ENCODE assay signal across 22 cellular contexts in genomic region chr6:69138173-69138572, GRCh38.
"Had no signal": no experiment of that assay in that cellular context is flagged by ENCODE, and none has a peak within 500 bp of the region (broad histone marks: within the 10 kb centered on the region; RNA-seq: fewer than 3 reads in every experiment).

No MANE protein-coding gene starts in this region.

- H3K27me3 Mint-ChIP-seq: activated CD4-positive, alpha-beta memory T cell treated with anti-CD3 and anti-CD28 coated beads, Interleukin-2, amount 10 ng/mL, durations not matched to agents 7 days and 5 days; activated CD4-positive, alpha-beta T cell treated with anti-CD3 and anti-CD28 coated beads for 36 hours; activated naive CD8-positive, alpha-beta T cell treated with anti-CD3 and anti-CD28 coated beads, Interleukin-2, amount 10 ng/mL, durations not matched to agents 7 days and 5 days; progenitor cell of endocrine pancreas had no signal

- H3K4me3 Mint-ChIP-seq: activated CD4-positive, alpha-beta memory T cell treated with anti-CD3 and anti-CD28 coated beads, Interleukin-2, amount 10 ng/mL, durations not matched to agents 7 days and 5 days; activated CD4-positive, alpha-beta T cell treated with anti-CD3 and anti-CD28 coated beads for 36 hours; activated naive CD8-positive, alpha-beta T cell treated with anti-CD3 and anti-CD28 coated beads, Interleukin-2, amount 10 ng/mL, durations not matched to agents 7 days and 5 days; nephron had no signal

- H3K9me3 Mint-ChIP-seq: activated CD4-positive, alpha-beta memory T cell treated with anti-CD3 and anti-CD28 coated beads, Interleukin-2, amount 10 ng/mL, durations not matched to agents 7 days and 5 days; activated naive CD8-positive, alpha-beta T cell treated with anti-CD3 and anti-CD28 coated beads, Interleukin-2, amount 10 ng/mL, durations not matched to agents 7 days and 5 days had no signal

- H3K4me2 ChIP-seq: hepatocyte had no signal

- H3K27me3 ChIP-seq: ascending aorta, gastrocnemius medialis, hepatocyte, suprapubic skin, upper lobe of left lung had no signal

- H3K36me3 ChIP-seq: ascending aorta, gastrocnemius medialis, suprapubic skin, upper lobe of left lung, WERI-Rb-1 had no signal

- H3K4me1 ChIP-seq: ascending aorta, gastrocnemius medialis, suprapubic skin, upper lobe of left lung had no signal

- H3K4me3 ChIP-seq: ascending aorta, gastrocnemius medialis, hepatocyte, suprapubic skin, upper lobe of left lung had no signal

- H3K36me3 Mint-ChIP-seq: activated naive CD8-positive, alpha-beta T cell treated with anti-CD3 and anti-CD28 coated beads, Interleukin-2, amount 10 ng/mL, durations not matched to agents 7 days and 5 days had no signal

- H3K4me1 Mint-ChIP-seq: activated CD4-positive, alpha-beta memory T cell treated with anti-CD3 and anti-CD28 coated beads, Interleukin-2, amount 10 ng/mL, durations not matched to agents 7 days and 5 days; activated CD4-positive, alpha-beta T cell treated with anti-CD3 and anti-CD28 coated beads for 36 hours; activated naive CD8-positive, alpha-beta T cell treated with anti-CD3 and anti-CD28 coated beads, Interleukin-2, amount 10 ng/mL, durations not matched to agents 7 days and 5 days; nephron had no signal

- H2AFZ ChIP-seq: hepatocyte had no signal

- DNase-seq: activated CD4-positive, alpha-beta memory T cell treated with anti-CD3 and anti-CD28 coated beads, Interleukin-2, amount 10 ng/mL, durations not matched to agents 7 days and 5 days; activated CD4-positive, alpha-beta T cell treated with anti-CD3 and anti-CD28 coated beads for 36 hours; activated gamma-delta T cell treated with Interleukin-2 at 50 U/mL for 16 hours; activated naive CD8-positive, alpha-beta T cell treated with anti-CD3 and anti-CD28 coated beads, Interleukin-2, amount 10 ng/mL, durations not matched to agents 7 days and 5 days; activated T-cell treated with anti-CD3 and anti-CD28 coated beads, Interleukin-2, amount 50 U/mL, for 48 hours; central memory CD4-positive, alpha-beta T cell; cortex of kidney; effector CD8-positive, alpha-beta T cell; gastrocnemius medialis; occipital lobe; stimulated activated CD4-positive, alpha-beta T cell treated with anti-CD3 and anti-CD28 coated beads, Interleukin-12 subunit alpha, Interleukin-12 subunit beta, amount 100 ng/mL, for 4 hours; stimulated activated CD4-positive, alpha-beta T cell treated with anti-CD3 and anti-CD28 coated beads, Interleukin-2, amount 100 ng/mL, for 48 hours; stimulated activated naive CD4-positive, alpha-beta T cell treated with Interleukin-2 at 50 U/mL for 16 hours; T1000; upper lobe of left lung; WERI-Rb-1 had no signal

- H3K79me2 ChIP-seq: hepatocyte had no signal

- ATAC-seq: activated CD4-positive, alpha-beta T cell treated with anti-CD3 and anti-CD28 coated beads for 36 hours; gastrocnemius medialis; sciatic nerve had no signal

- H3K27ac ChIP-seq: ascending aorta, gastrocnemius medialis, hepatocyte, suprapubic skin, upper lobe of left lung, WERI-Rb-1 had no signal

- H3K27ac Mint-ChIP-seq: activated CD4-positive, alpha-beta memory T cell treated with anti-CD3 and anti-CD28 coated beads, Interleukin-2, amount 10 ng/mL, durations not matched to agents 7 days and 5 days; activated CD4-positive, alpha-beta T cell treated with anti-CD3 and anti-CD28 coated beads for 36 hours; activated naive CD8-positive, alpha-beta T cell treated with anti-CD3 and anti-CD28 coated beads, Interleukin-2, amount 10 ng/mL, durations not matched to agents 7 days and 5 days; nephron; progenitor cell of endocrine pancreas had no signal

- H3K9me3 ChIP-seq: ascending aorta, gastrocnemius medialis, upper lobe of left lung had no signal
